Comparison of ENCODE assay signal across 8 cellular contexts in genomic region chr11:65718964-65719492, GRCh38. TPM values are rescaled to one million over a fixed set of nuclear protein-coding genes. Genes with fewer than 3 reads are reported as not detected.
A peak's percentile ranks its signal among the peaks of the same experiment; 100 is the strongest.
DNase-seq lines count a peak whose midpoint lies in the region; ATAC-seq, FAIRE-seq and TF ChIP-seq lines count a peak whose summit lies in the region.

No MANE protein-coding gene starts in this region.

- 10% methylated on average over 3 of the region's 10 CpGs for WGBS in right lobe of liver (ENCODE audit: insufficient coverage, low coverage, low lambda C conversion rate, missing lambda C conversion rate)

- DNase-seq in HFFc6 (peak; percentile 11), astrocyte (ENCODE audit: low read depth) (no peak), right lobe of liver (peak; percentile 65 to 77 (median 74)), HPDE6-E6E7 (ENCODE audit: extremely low spot score) (no peak), ACHN (no peak)

- intact Hi-C loops in right lobe of liver (cut with DNase I): loop anchor here in 1 of 2 donors (10.0 kb wide), 1 partner anchor 96 kb away; no protein-coding TSS in a partner anchor

- peaks cover 38% of the 10 kb centered on the region for H3K36me3 Mint-ChIP-seq in HFFc6 (ENCODE audit: low read depth)
- peaks cover 22% of the 10 kb centered on the region for H3K36me3 Mint-ChIP-seq in astrocyte (ENCODE audit: low read depth, unreplicated experiment)

- H3K27me3 Mint-ChIP-seq in HFFc6 (ENCODE audit: insufficient read depth) (peaks cover 8% of the 10 kb centered on the region), astrocyte (ENCODE audit: low read depth, unreplicated experiment) (no peaks in the 10 kb centered on the region)

- peaks cover 27% of the 10 kb centered on the region for H3K4me1 Mint-ChIP-seq in HFFc6 (ENCODE audit: low read depth)
- peaks cover 8% of the 10 kb centered on the region for H3K4me1 Mint-ChIP-seq in astrocyte (ENCODE audit: low read depth, unreplicated experiment)

- ATAC-seq in right lobe of liver (peak; percentile 46 to 55 (median 53)), HG03175 (IDR thresholded peaks at IDR 0.05; ENCODE audit: unreplicated experiment) (no peak), GM19324 (IDR thresholded peaks at IDR 0.05; ENCODE audit: low FRiP score, unreplicated experiment) (no peak)

- TF ChIP-seq POLR2A in right lobe of liver (IDR thresholded peaks at IDR 0.05): no peak

- H3K27me3 ChIP-seq in astrocyte (ENCODE audit: insufficient read depth, low read length): no peaks in the 10 kb centered on the region
- no peaks in the 10 kb centered on the region for H3K27me3 ChIP-seq in right lobe of liver

- H3K27ac ChIP-seq in 22Rv1 (peak overlapping the region; percentile 86; the same call in 1 of the 2 replicates), astrocyte (ENCODE audit: low read depth, low read length) (no peak overlapping the region), right lobe of liver (no peak overlapping the region)

- peaks cover 53% of the 10 kb centered on the region for H3K79me2 ChIP-seq in astrocyte (ENCODE audit: insufficient read depth, low read length)

- no peak for TF ChIP-seq CTCF in 22Rv1 (IDR thresholded peaks at IDR 0.05)
- TF ChIP-seq CTCF in HFFc6 (IDR thresholded peaks at IDR 0.05): no peak
- TF ChIP-seq CTCF in astrocyte (IDR thresholded peaks at IDR 0.05; ENCODE audit: insufficient read depth, low read depth, low read length): no peak
- TF ChIP-seq CTCF in right lobe of liver (IDR thresholded peaks at IDR 0.05): no peak

- H3K4me3 Mint-ChIP-seq in HFFc6: peak overlapping the region; percentile 97
- peak overlapping the region; percentile 95 for H3K4me3 Mint-ChIP-seq in astrocyte (ENCODE audit: unreplicated experiment)

- peak overlapping the region; percentile 90; the same call in 1 of the 2 replicates for H3K27ac Mint-ChIP-seq in HFFc6
- no peak overlapping the region for H3K27ac Mint-ChIP-seq in astrocyte (ENCODE audit: unreplicated experiment)

- H3K4me3 ChIP-seq in astrocyte (ENCODE audit: insufficient read depth, low read depth, low read length): peak overlapping the region; percentile 71
- H3K4me3 ChIP-seq in right lobe of liver: peak overlapping the region in 1 of 3 donors; percentile 90

- no peaks in the 10 kb centered on the region for H3K9me3 ChIP-seq in astrocyte (ENCODE audit: insufficient read depth, low read depth, low read length)
- H3K9me3 ChIP-seq in right lobe of liver: no peaks in the 10 kb centered on the region

- peaks cover 19% of the 10 kb centered on the region for H3K4me1 ChIP-seq in astrocyte (ENCODE audit: insufficient read depth, low read length)
- peaks cover 0 to 13% (median 6%) of the 10 kb centered on the region in 4 donors for H3K4me1 ChIP-seq in right lobe of liver

- in situ Hi-C loops in ACHN (cut with HindIII; ENCODE audit: low pct_ligation_motif_present, low pct_unique_long_range_greater_than_20kb, low sequenced_read_pairs): no loop called here

- H3K36me3 ChIP-seq in astrocyte (ENCODE audit: insufficient read depth, low read length) (peaks cover 33% of the 10 kb centered on the region), right lobe of liver (peaks cover 5 to 52% (median 20%) of the 10 kb centered on the region in 4 donors)

- no peak for FAIRE-seq in astrocyte (lab: Jason Lieb, UNC)

- no peak overlapping the region for H2AFZ ChIP-seq in astrocyte (ENCODE audit: low read depth, low read length)

- peaks cover 51% of the 10 kb centered on the region for H4K20me1 ChIP-seq in astrocyte (ENCODE audit: insufficient read depth, low read length)

- peak overlapping the region; percentile 85 for H3K4me2 ChIP-seq in astrocyte (ENCODE audit: low read length)

- H3K9ac ChIP-seq in astrocyte (ENCODE audit: low read length): peak overlapping the region; percentile 83

- H3K9me3 Mint-ChIP-seq in HFFc6: no peaks in the 10 kb centered on the region
- H3K9me3 Mint-ChIP-seq in astrocyte (ENCODE audit: unreplicated experiment): no peaks in the 10 kb centered on the region

RNA-seq across cellular contexts. Expression of gene RNASEH2C, which starts 1.6 kb away (rescaled TPM):
- total RNA-seq in HFFc6 (2021; fragmentation: NEBNext Ultra II Directional; extraction: Animal tissue kit (Norgen Biotek cat#: 25700)): 10 to 100 TPM; 54.0 to 85.6 (median 61.4) TPM
- total RNA-seq in astrocyte (24.7 and 25.0 TPM in 2 replicates), right lobe of liver (10 to 100 TPM; 16.8 to 39.1 (median 26.1) TPM)

RNA-seq across cellular contexts. Expression of gene KAT5, which starts 7.0 kb away (rescaled TPM):
- total RNA-seq in HFFc6 (2021; fragmentation: NEBNext Ultra II Directional; extraction: Animal tissue kit (Norgen Biotek cat#: 25700)): 10 to 100 TPM; 36.5 to 42.6 (median 38.9) TPM
- total RNA-seq in astrocyte (26.8 and 31.4 TPM in 2 replicates), right lobe of liver (10 to 100 TPM; 17.8 to 30.4 (median 24.0) TPM)

RNA-seq across cellular contexts. Expression of gene RELA, which starts 56.3 kb away (rescaled TPM):
- 10 to 100 TPM; 66.9 to 72.7 (median 69.5) TPM for total RNA-seq in HFFc6 (2021; fragmentation: NEBNext Ultra II Directional; extraction: Animal tissue kit (Norgen Biotek cat#: 25700))
- total RNA-seq in astrocyte (62.2 and 68.9 TPM in 2 replicates), right lobe of liver (10 to 100 TPM; 27.8 to 51.1 (median 41.9) TPM)

Comparison
In these comparisons a context has a peak if more than half of its experiments do, and no peak if none do; other contexts are left out.
1. DNase-seq: peak in HFFc6 (single experiment) and right lobe of liver (3 of 3); none in astrocyte (single experiment), HPDE6-E6E7 (single experiment) and ACHN (single experiment).
2. ATAC-seq: peak in right lobe of liver (4 of 4); none in HG03175 (single experiment) and GM19324 (single experiment).